In the genomic region with DNA sequence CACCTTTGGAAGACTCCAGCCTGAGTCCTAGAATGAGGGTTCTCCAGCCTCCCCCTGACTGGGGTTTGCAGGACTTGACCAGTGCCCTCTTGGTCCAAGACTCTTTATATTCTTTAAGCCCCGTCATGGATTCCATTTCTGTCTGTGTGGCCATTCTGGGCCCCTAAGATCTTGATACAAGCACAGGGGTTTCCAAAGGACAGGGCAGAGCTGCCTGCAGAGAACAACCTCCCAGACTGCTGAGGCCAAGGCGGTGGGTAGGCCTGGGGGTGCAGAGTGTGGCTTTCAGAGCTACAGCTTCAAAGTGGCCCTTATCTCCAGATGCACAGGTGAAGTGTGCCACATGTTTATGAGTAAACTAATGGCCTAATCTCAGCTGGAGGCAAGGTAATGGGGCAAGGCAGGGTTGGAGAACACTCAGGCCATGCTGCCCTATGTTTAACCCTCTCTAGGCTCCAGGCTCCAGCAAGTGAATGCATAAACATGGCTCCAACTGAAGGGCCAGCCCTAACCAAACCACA, we compare ENCODE assay signal across 1 cellular context.
TF ChIP-seq lines count a peak whose summit lies in the region.

No MANE protein-coding gene starts in this region.

TF ChIP-seq in IMR-90, 13 proteins besides CTCF, POLR2A, EP300 and RAD21 (continued from another document):
- TF ChIP-seq MAFK (IDR thresholded peaks at IDR 0.05; ENCODE audit: low read depth, low read length) (no peak), MXI1 (IDR thresholded peaks at IDR 0.05; ENCODE audit: borderline replicate concordance, low read depth, low read length) (no peak), ELK1 (IDR thresholded peaks at IDR 0.05; ENCODE audit: borderline replicate concordance, low read depth, low read length) (no peak), SMC3 (IDR thresholded peaks at IDR 0.05; ENCODE audit: low read depth, low read length) (no peak), RFX5 (IDR thresholded peaks at IDR 0.05; ENCODE audit: low read depth, low read length) (no peak), BHLHE40 (IDR thresholded peaks at IDR 0.05; ENCODE audit: low read depth, low read length) (no peak)
- TF ChIP-seq, protein P1, sequence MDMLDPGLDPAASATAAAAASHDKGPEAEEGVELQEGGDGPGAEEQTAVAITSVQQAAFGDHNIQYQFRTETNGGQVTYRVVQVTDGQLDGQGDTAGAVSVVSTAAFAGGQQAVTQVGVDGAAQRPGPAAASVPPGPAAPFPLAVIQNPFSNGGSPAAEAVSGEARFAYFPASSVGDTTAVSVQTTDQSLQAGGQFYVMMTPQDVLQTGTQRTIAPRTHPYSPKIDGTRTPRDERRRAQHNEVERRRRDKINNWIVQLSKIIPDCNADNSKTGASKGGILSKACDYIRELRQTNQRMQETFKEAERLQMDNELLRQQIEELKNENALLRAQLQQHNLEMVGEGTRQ (IDR thresholded peaks at IDR 0.05; ENCODE audit: low read depth, low read length): no peak
